In the genomic region with DNA sequence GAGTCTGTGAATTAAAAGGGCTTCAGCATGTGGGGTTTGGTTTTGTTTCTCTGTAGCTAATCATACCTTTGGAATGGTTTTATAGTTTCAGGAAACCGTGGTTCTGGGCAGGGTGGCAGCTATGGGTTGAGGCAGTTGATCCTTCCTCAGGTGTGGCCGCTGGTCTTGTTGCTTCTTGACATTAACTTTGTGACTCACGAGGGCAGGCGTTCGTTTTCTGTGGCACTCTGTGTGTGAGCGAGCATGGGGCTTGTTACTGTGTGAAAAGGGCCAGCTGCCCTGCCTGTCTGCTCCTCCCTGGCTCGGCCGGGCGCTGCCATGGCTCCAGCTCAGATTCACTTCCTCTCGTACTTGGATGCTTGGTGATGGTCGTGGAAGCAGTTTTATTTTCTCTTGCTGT, we compare ENCODE assay signal across 12 cellular contexts. TPM values are rescaled to one million over a fixed set of nuclear protein-coding genes. Genes with fewer than 3 reads are reported as not detected.
DNase-seq lines count a peak whose midpoint lies in the region; ATAC-seq and TF ChIP-seq lines count a peak whose summit lies in the region.
"Had no signal": no experiment of that assay in that cellular context is flagged by ENCODE, and none has a peak within 500 bp of the region (broad histone marks: within the 10 kb centered on the region; RNA-seq: fewer than 3 reads in every experiment).

No MANE protein-coding gene starts in this region.

- peaks cover 34% of the 10 kb centered on the region for H3K4me1 Mint-ChIP-seq in activated naive CD8-positive, alpha-beta T cell treated with anti-CD3 and anti-CD28 coated beads, Interleukin-2, amount 50 U/mL, for 24 hours
- H3K4me1 Mint-ChIP-seq in activated naive CD8-positive, alpha-beta T cell treated with anti-CD3 and anti-CD28 coated beads for 36 hours: peaks cover 27% of the 10 kb centered on the region
- peaks cover 20% of the 10 kb centered on the region for H3K4me1 Mint-ChIP-seq in activated T-helper 2 cell treated with anti-CD3 and anti-CD28 coated beads, Interferon-gamma antibody, Interleukin-2, Interleukin-4, amounts not matched to agents 10 μg/mL and 5 μg/mL and 100 μg/mL, durations not matched to agents 14 hours and 24 hours and 36 hours (ENCODE audit: low read depth)

- intact Hi-C loops in activated T-helper 2 cell treated with anti-CD3 and anti-CD28 coated beads, Interferon-gamma antibody, Interleukin-2, Interleukin-4, amounts not matched to agents 10 μg/mL and 5 μg/mL and 100 μg/mL, durations not matched to agents 14 hours and 24 hours and 36 hours (cut with micrococcal nuclease): no loop called here
- intact Hi-C loops in left lung (cut with DNase I) (no loop called here), upper lobe of right lung (cut with DNase I) (no loop called here)

- H3K36me3 ChIP-seq in left lung (peaks cover 0 to 14% of the 10 kb centered on the region in 2 donors), upper lobe of right lung (no peaks in the 10 kb centered on the region)
- H3K36me3 ChIP-seq: gastroesophageal sphincter had no signal

- peaks cover 19% of the 10 kb centered on the region for H3K36me3 Mint-ChIP-seq in activated naive CD8-positive, alpha-beta T cell treated with anti-CD3 and anti-CD28 coated beads, Interleukin-2, amount 50 U/mL, for 24 hours (ENCODE audit: low read depth)
- H3K36me3 Mint-ChIP-seq in activated naive CD8-positive, alpha-beta T cell treated with anti-CD3 and anti-CD28 coated beads for 36 hours: peaks cover 22% of the 10 kb centered on the region
- H3K36me3 Mint-ChIP-seq in activated T-helper 2 cell treated with anti-CD3 and anti-CD28 coated beads, Interferon-gamma antibody, Interleukin-2, Interleukin-4, amounts not matched to agents 10 μg/mL and 5 μg/mL and 100 μg/mL, durations not matched to agents 14 hours and 24 hours and 36 hours (ENCODE audit: low read depth): peaks cover 16% of the 10 kb centered on the region

- no peak for DNase-seq in activated naive CD8-positive, alpha-beta T cell treated with anti-CD3 and anti-CD28 coated beads, Interleukin-2, amount 50 U/mL, for 24 hours
- no peak for DNase-seq in activated naive CD8-positive, alpha-beta T cell treated with anti-CD3 and anti-CD28 coated beads for 36 hours
- no peak for DNase-seq in activated T-helper 2 cell treated with anti-CD3 and anti-CD28 coated beads, Interferon-gamma antibody, Interleukin-2, Interleukin-4, amounts not matched to agents 10 μg/mL and 5 μg/mL and 100 μg/mL, durations not matched to agents 14 hours and 24 hours and 36 hours (ENCODE audit: low spot score)
- DNase-seq in left lung (peak in 1 of 2 donors; percentile 87), upper lobe of right lung (no peak), NCI-H774 (lab: John Stamatoyannopoulos, UW) (no peak)
- DNase-seq: activated CD4-positive, alpha-beta T cell treated with anti-CD3 and anti-CD28 coated beads for 36 hours; NCI-H1417 had no signal

- H3K9me3 ChIP-seq in left lung (no peaks in the 10 kb centered on the region), upper lobe of right lung (no peaks in the 10 kb centered on the region)
- H3K9me3 ChIP-seq: gastroesophageal sphincter had no signal

- no peaks in the 10 kb centered on the region for H3K9me3 Mint-ChIP-seq in activated naive CD8-positive, alpha-beta T cell treated with anti-CD3 and anti-CD28 coated beads, Interleukin-2, amount 50 U/mL, for 24 hours
- H3K9me3 Mint-ChIP-seq in activated naive CD8-positive, alpha-beta T cell treated with anti-CD3 and anti-CD28 coated beads for 36 hours: peaks cover 1% of the 10 kb centered on the region
- peaks cover 3% of the 10 kb centered on the region for H3K9me3 Mint-ChIP-seq in activated T-helper 2 cell treated with anti-CD3 and anti-CD28 coated beads, Interferon-gamma antibody, Interleukin-2, Interleukin-4, amounts not matched to agents 10 μg/mL and 5 μg/mL and 100 μg/mL, durations not matched to agents 14 hours and 24 hours and 36 hours

- peak; percentile 22 for ATAC-seq in activated naive CD8-positive, alpha-beta T cell treated with anti-CD3 and anti-CD28 coated beads, Interleukin-2, amount 50 U/mL, for 24 hours
- ATAC-seq in left lung (peak; percentile 40), upper lobe of right lung (peak; percentile 56), HG02870 (IDR thresholded peaks at IDR 0.05; ENCODE audit: unreplicated experiment) (no peak), HG03354 (IDR thresholded peaks at IDR 0.05; ENCODE audit: poor library complexity, severe bottlenecking, unreplicated experiment) (no peak)
- ATAC-seq: activated CD4-positive, alpha-beta T cell treated with anti-CD3 and anti-CD28 coated beads for 36 hours; gastroesophageal sphincter had no signal

- H3K4me3 Mint-ChIP-seq in activated naive CD8-positive, alpha-beta T cell treated with anti-CD3 and anti-CD28 coated beads, Interleukin-2, amount 50 U/mL, for 24 hours: no peak overlapping the region
- H3K4me3 Mint-ChIP-seq in activated naive CD8-positive, alpha-beta T cell treated with anti-CD3 and anti-CD28 coated beads for 36 hours: no peak overlapping the region
- no peak overlapping the region for H3K4me3 Mint-ChIP-seq in activated T-helper 2 cell treated with anti-CD3 and anti-CD28 coated beads, Interferon-gamma antibody, Interleukin-2, Interleukin-4, amounts not matched to agents 10 μg/mL and 5 μg/mL and 100 μg/mL, durations not matched to agents 14 hours and 24 hours and 36 hours (ENCODE audit: low read depth)
- H3K4me3 Mint-ChIP-seq: activated CD4-positive, alpha-beta T cell treated with anti-CD3 and anti-CD28 coated beads for 36 hours had no signal

- no peaks in the 10 kb centered on the region for H3K27me3 ChIP-seq in left lung
- H3K27me3 ChIP-seq in upper lobe of right lung: no peaks in the 10 kb centered on the region
- H3K27me3 ChIP-seq: gastroesophageal sphincter had no signal

- peak overlapping the region; percentile 11 for H3K27ac Mint-ChIP-seq in activated naive CD8-positive, alpha-beta T cell treated with anti-CD3 and anti-CD28 coated beads, Interleukin-2, amount 50 U/mL, for 24 hours
- H3K27ac Mint-ChIP-seq in activated naive CD8-positive, alpha-beta T cell treated with anti-CD3 and anti-CD28 coated beads for 36 hours: no peak overlapping the region
- peak overlapping the region; percentile 9 for H3K27ac Mint-ChIP-seq in activated T-helper 2 cell treated with anti-CD3 and anti-CD28 coated beads, Interferon-gamma antibody, Interleukin-2, Interleukin-4, amounts not matched to agents 10 μg/mL and 5 μg/mL and 100 μg/mL, durations not matched to agents 14 hours and 24 hours and 36 hours

- H3K4me3 ChIP-seq in left lung: no peak overlapping the region
- H3K4me3 ChIP-seq in upper lobe of right lung: no peak overlapping the region
- H3K4me3 ChIP-seq: gastroesophageal sphincter had no signal

- TF ChIP-seq CTCF in left lung (IDR thresholded peaks at IDR 0.05) (no peak), upper lobe of right lung (IDR thresholded peaks at IDR 0.05) (no peak)

- H3K27me3 Mint-ChIP-seq in activated naive CD8-positive, alpha-beta T cell treated with anti-CD3 and anti-CD28 coated beads, Interleukin-2, amount 50 U/mL, for 24 hours: no peaks in the 10 kb centered on the region
- H3K27me3 Mint-ChIP-seq in activated naive CD8-positive, alpha-beta T cell treated with anti-CD3 and anti-CD28 coated beads for 36 hours: no peaks in the 10 kb centered on the region
- no peaks in the 10 kb centered on the region for H3K27me3 Mint-ChIP-seq in activated T-helper 2 cell treated with anti-CD3 and anti-CD28 coated beads, Interferon-gamma antibody, Interleukin-2, Interleukin-4, amounts not matched to agents 10 μg/mL and 5 μg/mL and 100 μg/mL, durations not matched to agents 14 hours and 24 hours and 36 hours (ENCODE audit: low read depth)
- H3K27me3 Mint-ChIP-seq: activated CD4-positive, alpha-beta T cell treated with anti-CD3 and anti-CD28 coated beads for 36 hours had no signal

- H3K27ac ChIP-seq in left lung (peak overlapping the region in 1 of 2 donors; percentile 39), upper lobe of right lung (no peak overlapping the region)
- H3K27ac ChIP-seq: gastroesophageal sphincter had no signal

- H3K4me1 ChIP-seq in left lung: peaks cover 0 to 73% of the 10 kb centered on the region in 2 donors
- peaks cover 9% of the 10 kb centered on the region for H3K4me1 ChIP-seq in upper lobe of right lung

RNA-seq across cellular contexts. Expression of a gene that starts 16.2 kb away (rescaled TPM):
- total RNA-seq in activated naive CD8-positive, alpha-beta T cell treated with anti-CD3 and anti-CD28 coated beads for 36 hours: 10 to 100 TPM; 32.1 to 32.9 TPM
- total RNA-seq in activated T-helper 2 cell treated with anti-CD3 and anti-CD28 coated beads, Interferon-gamma antibody, Interleukin-2, Interleukin-4, amounts not matched to agents 10 μg/mL and 5 μg/mL and 100 μg/mL, durations not matched to agents 14 hours and 24 hours and 36 hours: 38.1 and 40.0 TPM in 2 replicates
- 10 to 100 TPM; 39.9 to 59.5 TPM for total RNA-seq in left lung
- 49.8 TPM for total RNA-seq in upper lobe of right lung

RNA-seq across cellular contexts. Expression of a gene that starts 45.0 kb away (rescaled TPM):
- 10 to 100 TPM; 27.6 to 28.9 TPM for total RNA-seq in activated naive CD8-positive, alpha-beta T cell treated with anti-CD3 and anti-CD28 coated beads for 36 hours
- total RNA-seq in activated T-helper 2 cell treated with anti-CD3 and anti-CD28 coated beads, Interferon-gamma antibody, Interleukin-2, Interleukin-4, amounts not matched to agents 10 μg/mL and 5 μg/mL and 100 μg/mL, durations not matched to agents 14 hours and 24 hours and 36 hours: 48.7 and 51.2 TPM in 2 replicates
- 10 to 100 TPM; 26.7 to 31.6 TPM for total RNA-seq in left lung
- total RNA-seq in upper lobe of right lung: 38.9 TPM

RNA-seq across cellular contexts. Expression of a gene that starts 46.1 kb away (rescaled TPM):
- 10 to 100 TPM; 58.6 to 58.9 TPM for total RNA-seq in activated naive CD8-positive, alpha-beta T cell treated with anti-CD3 and anti-CD28 coated beads for 36 hours
- total RNA-seq in activated T-helper 2 cell treated with anti-CD3 and anti-CD28 coated beads, Interferon-gamma antibody, Interleukin-2, Interleukin-4, amounts not matched to agents 10 μg/mL and 5 μg/mL and 100 μg/mL, durations not matched to agents 14 hours and 24 hours and 36 hours: 62.5 and 66.7 TPM in 2 replicates
- total RNA-seq in left lung (100 to 1,000 TPM; 105 to 116 TPM), upper lobe of right lung (81.5 TPM)

RNA-seq across cellular contexts. Expression of a gene that starts 49.9 kb away (rescaled TPM):
- total RNA-seq in activated naive CD8-positive, alpha-beta T cell treated with anti-CD3 and anti-CD28 coated beads for 36 hours: not detected
- 0.16 TPM in 1 of 2 replicates, not detected in the other for total RNA-seq in activated T-helper 2 cell treated with anti-CD3 and anti-CD28 coated beads, Interferon-gamma antibody, Interleukin-2, Interleukin-4, amounts not matched to agents 10 μg/mL and 5 μg/mL and 100 μg/mL, durations not matched to agents 14 hours and 24 hours and 36 hours
- under 1 TPM in 1 of 2 donors, not detected in 1; 0.18 TPM for total RNA-seq in left lung
- not detected for total RNA-seq in upper lobe of right lung
- total RNA-seq: gastroesophageal sphincter, H1 had no signal

RNA-seq across cellular contexts. Expression of a gene that starts 58.6 kb away (rescaled TPM):
- total RNA-seq in activated naive CD8-positive, alpha-beta T cell treated with anti-CD3 and anti-CD28 coated beads for 36 hours: 10 to 100 TPM; 11.6 to 11.8 TPM
- 26.2 and 27.0 TPM in 2 replicates for total RNA-seq in activated T-helper 2 cell treated with anti-CD3 and anti-CD28 coated beads, Interferon-gamma antibody, Interleukin-2, Interleukin-4, amounts not matched to agents 10 μg/mL and 5 μg/mL and 100 μg/mL, durations not matched to agents 14 hours and 24 hours and 36 hours
- total RNA-seq in left lung (10 to 100 TPM; 16.4 to 16.9 TPM), upper lobe of right lung (17.6 TPM)

Comparison
In these comparisons a context has a peak if more than half of its experiments do, and no peak if none do; other contexts are left out.
1. ATAC-seq: peak in activated naive CD8-positive, alpha-beta T cell treated with anti-CD3 and anti-CD28 coated beads, Interleukin-2, amount 50 U/mL, for 24 hours (single experiment), left lung (single experiment) and upper lobe of right lung (single experiment); none in HG02870 (single experiment) and HG03354 (single experiment).